9 cellular contexts compared by ENCODE assay signal in the genomic region with DNA sequence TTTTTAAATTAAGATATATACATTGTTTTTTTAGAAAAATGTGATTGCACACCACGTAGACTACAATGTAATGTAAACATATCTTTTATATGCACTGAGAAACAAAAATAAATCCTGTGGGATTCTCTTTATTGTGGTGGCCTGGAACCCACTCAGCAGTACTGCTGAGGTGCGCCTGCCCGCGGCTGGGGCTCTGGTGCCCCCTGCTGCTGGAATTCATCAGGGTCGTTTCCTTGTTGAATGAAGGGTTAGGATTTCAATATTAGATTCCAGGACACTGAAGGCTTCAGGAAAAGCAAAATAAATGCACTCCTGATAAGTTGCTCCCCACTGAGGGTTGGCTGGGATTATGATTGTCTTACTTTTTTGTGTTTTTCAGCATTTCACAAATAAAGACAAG.
DNase-seq lines count a peak whose midpoint lies in the region; ATAC-seq and TF ChIP-seq lines count a peak whose summit lies in the region.
"Had no signal": no experiment of that assay in that cellular context is flagged by ENCODE, and none has a peak within 500 bp of the region (broad histone marks: within the 10 kb centered on the region; RNA-seq: fewer than 3 reads in every experiment).

No MANE protein-coding gene starts in this region.

- H4K20me1 ChIP-seq in smooth muscle cell (ENCODE audit: low read depth): no peaks in the 10 kb centered on the region

- peak; percentile 15 for DNase-seq in NCI-H2171 treated with DMSO at 0.1 percent for 48 hours (lab: John Stamatoyannopoulos, UW)
- DNase-seq in NCI-H2171 (lab: John Stamatoyannopoulos, UW): no peak
- peak; percentile 5 for DNase-seq in NCI-H748 treated with DMSO at 0.1 percent for 48 hours (lab: John Stamatoyannopoulos, UW)
- DNase-seq in brain microvascular endothelial cell: peak; percentile 49
- no peak for DNase-seq in smooth muscle cell (lab: John Stamatoyannopoulos, UW; ENCODE audit: unreplicated experiment)
- DNase-seq in mesenteric fat pad (ENCODE audit: low spot score): no peak
- DNase-seq in posterior vena cava (ENCODE audit: low spot score): no peak
- DNase-seq: activated B cell treated with CpG ODN at 0.5 μM for 24 hours had no signal

- intact Hi-C loops in posterior vena cava (cut with DNase I): loop anchor here in 1 of 2 donors (10.0 kb wide), 1 partner anchor 750 kb away; no protein-coding TSS in a partner anchor

- H3K27me3 ChIP-seq in brain microvascular endothelial cell (replicated peaks) (no peaks in the 10 kb centered on the region), smooth muscle cell (ENCODE audit: low read depth) (no peaks in the 10 kb centered on the region)

- no peaks in the 10 kb centered on the region for H3K79me2 ChIP-seq in smooth muscle cell (ENCODE audit: low read depth)

- TF ChIP-seq CTCF in brain microvascular endothelial cell (IDR thresholded peaks at IDR 0.05; ENCODE audit: low read depth, low read length, missing control alignments) (peak; percentile 76), smooth muscle cell (IDR thresholded peaks at IDR 0.05; ENCODE audit: borderline replicate concordance, insufficient read depth, poor library complexity, severe bottlenecking) (peak; percentile 52)

- no peak overlapping the region for H3K9ac ChIP-seq in smooth muscle cell (ENCODE audit: low read depth)

- H3K4me1 ChIP-seq in smooth muscle cell (ENCODE audit: low read depth): no peaks in the 10 kb centered on the region

- WGBS in smooth muscle cell (ENCODE audit: low lambda C conversion rate): 20% methylated on average over 5 of the region's 5 CpGs

- no peaks in the 10 kb centered on the region for H3F3A ChIP-seq in smooth muscle cell (ENCODE audit: low read depth)

- no peak for ATAC-seq in GM21717 (IDR thresholded peaks at IDR 0.05; ENCODE audit: unreplicated experiment)

- H3K9me3 ChIP-seq in smooth muscle cell (replicated peaks; ENCODE audit: low read depth): no peaks in the 10 kb centered on the region

- H3K4me2 ChIP-seq in smooth muscle cell: no peak overlapping the region

- no peaks in the 10 kb centered on the region for H3K36me3 ChIP-seq in brain microvascular endothelial cell (replicated peaks)
- H3K36me3 ChIP-seq in smooth muscle cell (ENCODE audit: low read depth): no peaks in the 10 kb centered on the region

- no peak overlapping the region for H3K27ac ChIP-seq in brain microvascular endothelial cell
- H3K27ac ChIP-seq in smooth muscle cell (ENCODE audit: low read depth): no peak overlapping the region

- in situ Hi-C loops in brain microvascular endothelial cell (cut with HindIII; ENCODE audit: low pct_ligation_motif_present, low sequenced_read_pairs): no loop called here

- no peak overlapping the region for H3K4me3 ChIP-seq in brain microvascular endothelial cell (ENCODE audit: low read depth, low read length)
- no peak overlapping the region for H3K4me3 ChIP-seq in smooth muscle cell

- H2AFZ ChIP-seq in smooth muscle cell (ENCODE audit: low read depth): no peak overlapping the region

Comparison
In these comparisons a context has a peak if more than half of its experiments do, and no peak if none do; other contexts are left out.
1. DNase-seq: peak in NCI-H2171 treated with DMSO at 0.1 percent for 48 hours (single experiment), NCI-H748 treated with DMSO at 0.1 percent for 48 hours (single experiment) and brain microvascular endothelial cell (single experiment); none in NCI-H2171 (single experiment), smooth muscle cell (single experiment), mesenteric fat pad (single experiment) and posterior vena cava (single experiment).